Comparison of ENCODE assay signal across 1 cellular context in the genomic region with DNA sequence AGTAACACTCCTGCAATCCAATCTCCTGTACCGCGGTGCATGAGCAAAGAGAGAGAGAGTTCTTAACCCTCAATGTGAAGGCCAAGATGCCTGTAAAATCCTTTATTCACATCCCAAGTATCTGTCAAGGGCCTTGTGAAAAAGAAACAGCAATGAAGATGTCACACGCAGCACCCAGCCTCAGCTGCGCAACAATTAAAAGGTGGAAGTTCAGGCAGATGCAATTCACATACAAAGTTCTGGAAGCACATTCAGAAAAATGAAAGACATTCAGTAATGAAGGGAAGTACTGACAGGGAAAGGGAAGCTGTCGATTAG.
TF ChIP-seq lines count a peak whose summit lies in the region.

No MANE protein-coding gene starts in this region.

TF ChIP-seq in IMR-90, 13 proteins besides CTCF, POLR2A, EP300 and RAD21:
- TF ChIP-seq SMC3 (IDR thresholded peaks at IDR 0.05; ENCODE audit: low read depth, low read length) (no peak), RCOR1 (IDR thresholded peaks at IDR 0.05; ENCODE audit: insufficient replicate concordance, low read length) (no peak), MAFK (IDR thresholded peaks at IDR 0.05; ENCODE audit: low read depth, low read length) (no peak), CHD1 (IDR thresholded peaks at IDR 0.05; ENCODE audit: low read depth, low read length) (no peak), FOS (IDR thresholded peaks at IDR 0.05; ENCODE audit: low read depth, low read length) (no peak), CEBPB (IDR thresholded peaks at IDR 0.05; ENCODE audit: low read depth, low read length) (no peak)
- TF ChIP-seq, protein P1, sequence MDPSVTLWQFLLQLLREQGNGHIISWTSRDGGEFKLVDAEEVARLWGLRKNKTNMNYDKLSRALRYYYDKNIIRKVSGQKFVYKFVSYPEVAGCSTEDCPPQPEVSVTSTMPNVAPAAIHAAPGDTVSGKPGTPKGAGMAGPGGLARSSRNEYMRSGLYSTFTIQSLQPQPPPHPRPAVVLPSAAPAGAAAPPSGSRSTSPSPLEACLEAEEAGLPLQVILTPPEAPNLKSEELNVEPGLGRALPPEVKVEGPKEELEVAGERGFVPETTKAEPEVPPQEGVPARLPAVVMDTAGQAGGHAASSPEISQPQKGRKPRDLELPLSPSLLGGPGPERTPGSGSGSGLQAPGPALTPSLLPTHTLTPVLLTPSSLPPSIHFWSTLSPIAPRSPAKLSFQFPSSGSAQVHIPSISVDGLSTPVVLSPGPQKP (IDR thresholded peaks at IDR 0.05; ENCODE audit: borderline replicate concordance, low read depth, low read length): no peak
- TF ChIP-seq, protein P2, sequence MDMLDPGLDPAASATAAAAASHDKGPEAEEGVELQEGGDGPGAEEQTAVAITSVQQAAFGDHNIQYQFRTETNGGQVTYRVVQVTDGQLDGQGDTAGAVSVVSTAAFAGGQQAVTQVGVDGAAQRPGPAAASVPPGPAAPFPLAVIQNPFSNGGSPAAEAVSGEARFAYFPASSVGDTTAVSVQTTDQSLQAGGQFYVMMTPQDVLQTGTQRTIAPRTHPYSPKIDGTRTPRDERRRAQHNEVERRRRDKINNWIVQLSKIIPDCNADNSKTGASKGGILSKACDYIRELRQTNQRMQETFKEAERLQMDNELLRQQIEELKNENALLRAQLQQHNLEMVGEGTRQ (IDR thresholded peaks at IDR 0.05; ENCODE audit: low read depth, low read length): no peak
